Comparison of ENCODE assay signal across 29 cellular contexts in the genomic region with DNA sequence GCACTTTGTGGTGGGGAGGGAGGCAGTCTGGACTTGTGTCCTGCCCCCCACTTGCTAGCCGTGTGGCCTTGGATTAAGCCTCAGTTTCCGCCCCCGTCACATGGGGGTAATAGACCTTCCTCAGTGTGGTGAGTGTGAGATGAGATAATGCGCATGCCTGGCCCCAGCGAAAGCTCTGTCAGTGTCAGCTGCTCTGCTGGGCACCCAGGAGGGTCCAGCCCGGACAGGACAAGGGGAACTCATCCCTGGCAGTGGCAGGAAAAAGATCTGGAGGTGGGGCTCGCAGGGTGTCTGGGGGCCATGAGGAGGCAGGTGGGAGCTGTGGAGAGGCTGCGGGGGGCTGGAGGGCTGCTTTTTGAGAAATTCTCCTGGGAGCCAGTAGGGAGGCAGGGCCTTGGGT.
"Had no signal": no experiment of that assay in that cellular context is flagged by ENCODE, and none has a peak within 500 bp of the region (broad histone marks: within the 10 kb centered on the region; RNA-seq: fewer than 3 reads in every experiment).

No MANE protein-coding gene starts in this region.

- H3K27me3 ChIP-seq: brain microvascular endothelial cell, foreskin keratinocyte had no signal

- H3K4me1 Mint-ChIP-seq: activated CD4-positive, alpha-beta T cell treated with anti-CD3 and anti-CD28 coated beads for 36 hours; activated CD4-positive, alpha-beta T cell treated with anti-CD3 and anti-CD28 coated beads, Interleukin-2, amount 10 ng/mL, durations not matched to agents 24 days and 14 days; activated CD8-positive, alpha-beta memory T cell treated with anti-CD3 and anti-CD28 coated beads, Interleukin-2, amount 10 ng/mL, durations not matched to agents 7 days and 5 days; central memory CD8-positive, alpha-beta T cell had no signal

- H3K4me3 ChIP-seq: coronary artery, esophagus muscularis mucosa, gastrocnemius medialis, heart right ventricle had no signal

- H3K9me3 ChIP-seq: esophagus muscularis mucosa, gastrocnemius medialis, heart right ventricle had no signal

- ATAC-seq: activated CD4-positive, alpha-beta T cell treated with anti-CD3 and anti-CD28 coated beads for 36 hours; activated CD8-positive, alpha-beta memory T cell treated with anti-CD3 and anti-CD28 coated beads, Interleukin-2, amount 10 ng/mL, durations not matched to agents 7 days and 5 days; activated CD8-positive, alpha-beta T cell treated with anti-CD3 and anti-CD28 coated beads, Interleukin-2, amount 10 ng/mL, durations not matched to agents 7 days and 5 days; effector memory CD8-positive, alpha-beta T cell; foreskin keratinocyte; gastrocnemius medialis; heart right ventricle had no signal

- H3K36me3 Mint-ChIP-seq: activated CD4-positive, alpha-beta memory T cell treated with anti-CD3 and anti-CD28 coated beads for 36 hours; activated CD8-positive, alpha-beta memory T cell treated with anti-CD3 and anti-CD28 coated beads, Interleukin-2, amount 10 ng/mL, durations not matched to agents 7 days and 5 days; activated naive CD8-positive, alpha-beta T cell had no signal

- H3K9me3 Mint-ChIP-seq: activated CD4-positive, alpha-beta memory T cell treated with anti-CD3 and anti-CD28 coated beads for 36 hours; activated CD4-positive, alpha-beta T cell treated with anti-CD3 and anti-CD28 coated beads, Interleukin-2, amount 10 ng/mL, durations not matched to agents 24 days and 14 days; activated naive CD4-positive, alpha-beta T cell treated with anti-CD3 and anti-CD28 coated beads for 36 hours; activated T-helper 1 cell treated with anti-CD3 and anti-CD28 coated beads, Interleukin-12 subunit alpha, Interleukin-12 subunit beta, Interleukin-2, Interleukin-4 antibody, amounts not matched to agents 30 ng/mL and 10 ng/mL and 1 ng/mL, durations not matched to agents 14 hours and 24 hours and 36 hours; activated T-helper 2 cell treated with anti-CD3 and anti-CD28 coated beads, Interferon-gamma antibody, Interleukin-2, Interleukin-4, amounts not matched to agents 10 μg/mL and 5 μg/mL and 100 μg/mL, durations not matched to agents 14 hours and 24 hours and 36 hours; central memory CD8-positive, alpha-beta T cell; dendritic cell treated with granulocyte-macrophage colony-stimulating factor and Interleukin-4, amounts not matched to agents 40 ng/mL and 50 ng/mL, for 4 days; effector memory CD8-positive, alpha-beta T cell had no signal

- H3K4me3 Mint-ChIP-seq: activated CD4-positive, alpha-beta memory T cell treated with anti-CD3 and anti-CD28 coated beads for 36 hours; activated CD4-positive, alpha-beta T cell treated with anti-CD3 and anti-CD28 coated beads for 36 hours; activated CD4-positive, alpha-beta T cell treated with anti-CD3 and anti-CD28 coated beads, Interleukin-2, amount 10 ng/mL, durations not matched to agents 24 days and 14 days; activated CD8-positive, alpha-beta memory T cell treated with anti-CD3 and anti-CD28 coated beads, Interleukin-2, amount 10 ng/mL, durations not matched to agents 7 days and 5 days; activated CD8-positive, alpha-beta T cell treated with anti-CD3 and anti-CD28 coated beads, Interleukin-2, amount 10 ng/mL, durations not matched to agents 7 days and 5 days; activated naive CD4-positive, alpha-beta T cell treated with anti-CD3 and anti-CD28 coated beads for 36 hours; activated naive CD8-positive, alpha-beta T cell; activated T-helper 1 cell treated with anti-CD3 and anti-CD28 coated beads, Interleukin-12 subunit alpha, Interleukin-12 subunit beta, Interleukin-2, Interleukin-4 antibody, amounts not matched to agents 30 ng/mL and 10 ng/mL and 1 ng/mL, durations not matched to agents 14 hours and 24 hours and 36 hours; central memory CD8-positive, alpha-beta T cell; dendritic cell treated with granulocyte-macrophage colony-stimulating factor and Interleukin-4, amounts not matched to agents 40 ng/mL and 50 ng/mL, for 4 days; effector memory CD8-positive, alpha-beta T cell had no signal

- DNase-seq: activated CD4-positive, alpha-beta memory T cell treated with anti-CD3 and anti-CD28 coated beads for 36 hours; activated CD4-positive, alpha-beta T cell treated with anti-CD3 and anti-CD28 coated beads for 36 hours; activated CD4-positive, alpha-beta T cell treated with anti-CD3 and anti-CD28 coated beads, Interleukin-2, amount 10 ng/mL, durations not matched to agents 24 days and 14 days; activated CD4-positive, CD25-positive, alpha-beta regulatory T cell; activated CD4-positive, CD25-positive, alpha-beta regulatory T cell treated with anti-CD3 and anti-CD28 coated beads, Interleukin-2, amount 50 U/mL, for 72 hours; activated CD8-positive, alpha-beta memory T cell treated with anti-CD3 and anti-CD28 coated beads, Interleukin-2, amount 10 ng/mL, durations not matched to agents 7 days and 5 days; activated CD8-positive, alpha-beta memory T cell treated with anti-CD3 and anti-CD28 coated beads, Interleukin-2, amount 50 U/mL, for 4 hours; activated CD8-positive, alpha-beta T cell treated with anti-CD3 and anti-CD28 coated beads, Interleukin-2, amount 10 ng/mL, durations not matched to agents 7 days and 5 days; activated effector memory CD4-positive, alpha-beta T cell treated with anti-CD3 and anti-CD28 coated beads, Interleukin-2, amount 50 U/mL, for 16 hours; activated naive CD4-positive, alpha-beta T cell treated with anti-CD3 and anti-CD28 coated beads for 36 hours; activated T-cell treated with anti-CD3 and anti-CD28 coated beads, Interleukin-2, amount 50 U/mL, for 1 hour; activated T-cell treated with anti-CD3 and anti-CD28 coated beads, Interleukin-2, amount 50 U/mL, for 48 hours; amniotic stem cell; anterior cingulate cortex; brain microvascular endothelial cell; effector CD4-positive, alpha-beta T cell; effector memory CD8-positive, alpha-beta T cell; erythroblast; foreskin keratinocyte; gastrocnemius medialis; heart right ventricle; T-helper 2 cell had no signal

- H3K36me3 ChIP-seq: brain microvascular endothelial cell, esophagus muscularis mucosa, gastrocnemius medialis, heart right ventricle had no signal

- H3K27ac Mint-ChIP-seq: activated CD4-positive, alpha-beta memory T cell treated with anti-CD3 and anti-CD28 coated beads for 36 hours; activated CD4-positive, alpha-beta T cell treated with anti-CD3 and anti-CD28 coated beads for 36 hours; activated CD4-positive, alpha-beta T cell treated with anti-CD3 and anti-CD28 coated beads, Interleukin-2, amount 10 ng/mL, durations not matched to agents 24 days and 14 days; activated CD8-positive, alpha-beta memory T cell treated with anti-CD3 and anti-CD28 coated beads, Interleukin-2, amount 10 ng/mL, durations not matched to agents 7 days and 5 days; activated CD8-positive, alpha-beta T cell treated with anti-CD3 and anti-CD28 coated beads, Interleukin-2, amount 10 ng/mL, durations not matched to agents 7 days and 5 days; activated naive CD4-positive, alpha-beta T cell treated with anti-CD3 and anti-CD28 coated beads for 36 hours; activated naive CD8-positive, alpha-beta T cell; activated T-helper 1 cell treated with anti-CD3 and anti-CD28 coated beads, Interleukin-12 subunit alpha, Interleukin-12 subunit beta, Interleukin-2, Interleukin-4 antibody, amounts not matched to agents 30 ng/mL and 10 ng/mL and 1 ng/mL, durations not matched to agents 14 hours and 24 hours and 36 hours; activated T-helper 2 cell treated with anti-CD3 and anti-CD28 coated beads, Interferon-gamma antibody, Interleukin-2, Interleukin-4, amounts not matched to agents 10 μg/mL and 5 μg/mL and 100 μg/mL, durations not matched to agents 14 hours and 24 hours and 36 hours; dendritic cell treated with granulocyte-macrophage colony-stimulating factor and Interleukin-4, amounts not matched to agents 40 ng/mL and 50 ng/mL, for 4 days; effector memory CD8-positive, alpha-beta T cell had no signal

- H3K27ac ChIP-seq: brain microvascular endothelial cell, coronary artery, esophagus muscularis mucosa, foreskin keratinocyte, gastrocnemius medialis, heart right ventricle had no signal

- H3K4me1 ChIP-seq: esophagus muscularis mucosa, foreskin keratinocyte, gastrocnemius medialis, heart right ventricle had no signal
